ENCODE assay signal across 1 cellular context in the genomic region with DNA sequence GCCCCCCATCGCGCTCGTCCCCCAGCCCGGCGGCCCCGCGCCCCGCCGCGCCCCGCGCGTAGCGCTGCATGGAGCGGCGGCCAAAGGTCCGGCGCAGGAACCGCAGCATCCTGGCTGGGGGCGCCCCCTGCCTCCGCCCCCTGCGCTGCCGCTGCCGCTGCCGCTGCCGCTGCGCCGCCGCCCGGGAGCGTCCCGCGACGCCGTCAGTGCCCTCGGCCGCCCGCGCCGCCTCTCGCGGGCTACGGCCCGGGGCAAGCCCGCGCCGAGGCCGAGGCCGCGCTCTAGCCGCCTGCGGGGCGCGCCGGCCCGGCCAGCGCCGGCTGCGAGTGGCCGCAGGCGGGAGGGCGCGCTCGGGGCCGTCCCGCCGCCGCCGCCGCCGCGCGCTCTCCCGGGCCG.
TF ChIP-seq lines count a peak whose summit lies in the region.

No MANE protein-coding gene starts in this region.

TF ChIP-seq in SK-N-SH treated with all-trans-retinoic acid at 6 μM for 48 hours, 23 proteins besides CTCF, POLR2A, EP300 and RAD21 (continued from another document):
- TF ChIP-seq, protein P1, sequence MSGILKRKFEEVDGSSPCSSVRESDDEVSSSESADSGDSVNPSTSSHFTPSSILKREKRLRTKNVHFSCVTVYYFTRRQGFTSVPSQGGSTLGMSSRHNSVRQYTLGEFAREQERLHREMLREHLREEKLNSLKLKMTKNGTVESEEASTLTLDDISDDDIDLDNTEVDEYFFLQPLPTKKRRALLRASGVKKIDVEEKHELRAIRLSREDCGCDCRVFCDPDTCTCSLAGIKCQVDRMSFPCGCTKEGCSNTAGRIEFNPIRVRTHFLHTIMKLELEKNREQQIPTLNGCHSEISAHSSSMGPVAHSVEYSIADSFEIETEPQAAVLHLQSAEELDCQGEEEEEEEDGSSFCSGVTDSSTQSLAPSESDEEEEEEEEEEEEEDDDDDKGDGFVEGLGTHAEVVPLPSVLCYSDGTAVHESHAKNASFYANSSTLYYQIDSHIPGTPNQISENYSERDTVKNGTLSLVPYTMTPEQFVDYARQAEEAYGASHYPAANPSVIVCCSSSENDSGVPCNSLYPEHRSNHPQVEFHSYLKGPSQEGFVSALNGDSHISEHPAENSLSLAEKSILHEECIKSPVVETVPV (CRISPR knock-in tag; IDR thresholded peaks at IDR 0.05), result no peak
TF ChIP-seq in SK-N-SH treated with all-trans-retinoic acid at 6 μM for 48 hours: peak in this region for 0.
